In the genomic region with DNA sequence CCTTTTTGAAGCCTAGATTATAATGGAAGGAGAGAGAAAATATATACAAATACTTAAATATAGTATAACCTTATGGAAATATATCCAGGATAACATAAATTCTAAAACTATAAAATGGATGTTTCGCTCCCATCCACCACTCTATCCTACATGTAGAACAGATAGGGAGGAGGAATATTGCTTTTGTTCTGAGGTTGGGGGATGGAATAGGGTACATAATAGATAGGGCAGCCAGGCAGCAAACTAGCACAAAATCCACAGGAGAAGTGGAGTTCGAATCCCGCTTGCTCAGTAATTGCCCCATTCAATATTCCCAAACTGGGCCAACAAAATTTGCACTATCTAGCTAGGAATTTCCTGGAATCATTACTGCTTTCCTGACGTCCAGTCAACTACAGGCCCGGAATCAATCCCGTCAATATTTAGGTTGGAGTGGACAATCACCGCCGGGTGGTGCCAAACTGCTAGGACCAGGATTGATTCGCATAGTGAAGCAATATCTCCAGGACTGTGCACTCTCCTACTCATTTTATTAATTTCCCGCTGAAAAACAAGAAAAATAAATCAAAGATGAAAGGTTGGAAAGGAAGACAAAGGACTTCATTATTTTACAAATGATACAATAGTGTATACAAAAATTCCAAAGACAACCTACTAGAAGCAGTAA, we compare ENCODE assay signal across 12 cellular contexts. TPM values are rescaled to one million over a fixed set of nuclear protein-coding genes. Genes with fewer than 3 reads are reported as not detected.
DNase-seq lines count a peak whose midpoint lies in the region; ATAC-seq and TF ChIP-seq lines count a peak whose summit lies in the region.
"Had no signal": no experiment of that assay in that cellular context is flagged by ENCODE, and none has a peak within 500 bp of the region (broad histone marks: within the 10 kb centered on the region; RNA-seq: fewer than 3 reads in every experiment).

No MANE protein-coding gene starts in this region.

- H3K9me3 Mint-ChIP-seq in progenitor cell of endocrine pancreas (ENCODE audit: low read depth): no peaks in the 10 kb centered on the region
- H3K9me3 Mint-ChIP-seq: stimulated activated naive CD8-positive, alpha-beta T cell treated with anti-CD3 and anti-CD28 coated beads, Interleukin-15, Interleukin-2, amounts not matched to agents 100 ng/mL and 50 ng/mL, for 24 hours had no signal

- ATAC-seq in HG03159 (IDR thresholded peaks at IDR 0.05; ENCODE audit: unreplicated experiment) (no peak), HG02884 (IDR thresholded peaks at IDR 0.05; ENCODE audit: unreplicated experiment) (no peak)

- H3K4me1 ChIP-seq in sigmoid colon: peaks cover 0 to 4% (median 0%) of the 10 kb centered on the region in 4 donors

- TF ChIP-seq CTCF in HFF-Myc (IDR thresholded peaks at IDR 0.05; ENCODE audit: low read depth, low read length, missing control alignments) (peak; percentile 22), RWPE1 (conservative IDR thresholded peaks at IDR 0.05; ENCODE audit: low read depth) (0 out of 2 replicates have a peak, but pooled peaks have one; percentile 16), fibroblast of pulmonary artery (IDR thresholded peaks at IDR 0.05; ENCODE audit: low read length, missing control alignments) (peak; percentile 39), progenitor cell of endocrine pancreas (IDR thresholded peaks at IDR 0.05; ENCODE audit: unreplicated experiment) (peak; percentile 32), sigmoid colon (IDR thresholded peaks at IDR 0.05) (no peak)

- no peak overlapping the region for H3K27ac Mint-ChIP-seq in progenitor cell of endocrine pancreas
- H3K27ac Mint-ChIP-seq: stimulated activated naive CD8-positive, alpha-beta T cell treated with anti-CD3 and anti-CD28 coated beads, Interleukin-15, Interleukin-2, amounts not matched to agents 100 ng/mL and 50 ng/mL, for 24 hours had no signal

- no peaks in the 10 kb centered on the region for H3K9me3 ChIP-seq in sigmoid colon

- intact Hi-C loops in sigmoid colon (cut with DNase I): no loop called here

- CTCF ChIA-PET in RWPE1 (lab: Yijun Ruan, JAX): interaction anchor here (0.6 to 2.3 kb wide), 6 partner anchors 8 to 1664 kb away, joined by 3 to 9 read pairs (median 3); no protein-coding TSS in a partner anchor

- H3K4me3 Mint-ChIP-seq in progenitor cell of endocrine pancreas (ENCODE audit: low read depth): no peak overlapping the region
- H3K4me3 Mint-ChIP-seq: stimulated activated naive CD8-positive, alpha-beta T cell treated with anti-CD3 and anti-CD28 coated beads, Interleukin-15, Interleukin-2, amounts not matched to agents 100 ng/mL and 50 ng/mL, for 24 hours had no signal

- H3K4me1 Mint-ChIP-seq in progenitor cell of endocrine pancreas (ENCODE audit: low read depth): peaks cover 2% of the 10 kb centered on the region

- no peak for DNase-seq in HFF-Myc (ENCODE audit: extremely low read depth, low read depth)
- peak; percentile 55 for DNase-seq in RWPE1 (ENCODE audit: low spot score)
- peak; percentile 45 for DNase-seq in fibroblast of pulmonary artery (ENCODE audit: low read depth)
- no peak for DNase-seq in progenitor cell of endocrine pancreas (ENCODE audit: low spot score, unreplicated experiment)
- no peak for DNase-seq in sigmoid colon
- DNase-seq in nucleus accumbens (lab: John Stamatoyannopoulos, UW): no peak
- DNase-seq: activated T-cell treated with anti-CD3 and anti-CD28 coated beads, Interleukin-2, amount 50 U/mL, for 1 hour; GDM1; NCI-H1092 treated with DMSO at 0.1 percent for 48 hours had no signal

- H3K27me3 ChIP-seq in sigmoid colon: no peaks in the 10 kb centered on the region

- WGBS in sigmoid colon, 2 donors: 40 to 83% methylated on average over 10 of the region's 10 CpGs

- H3K36me3 ChIP-seq in sigmoid colon: no peaks in the 10 kb centered on the region

- no peak for TF ChIP-seq POLR2A in sigmoid colon (IDR thresholded peaks at IDR 0.05)

- no peak for TF ChIP-seq EP300 in sigmoid colon (IDR thresholded peaks at IDR 0.05)

- H3K36me3 Mint-ChIP-seq in progenitor cell of endocrine pancreas (ENCODE audit: insufficient read depth): no peaks in the 10 kb centered on the region

- POLR2A ChIA-PET in RWPE1 (lab: Yijun Ruan, JAX; ENCODE audit: low non-redundant PET): no interaction called here

- H3K27ac ChIP-seq in RWPE1 (no peak overlapping the region), sigmoid colon (no peak overlapping the region)

- no peak overlapping the region for H3K4me3 ChIP-seq in HFF-Myc (replicated peaks; ENCODE audit: low read depth, low read length)
- no peak overlapping the region for H3K4me3 ChIP-seq in fibroblast of pulmonary artery (replicated peaks; ENCODE audit: low read depth, low read length)
- H3K4me3 ChIP-seq in sigmoid colon: no peak overlapping the region

- H3K27me3 Mint-ChIP-seq in progenitor cell of endocrine pancreas: no peaks in the 10 kb centered on the region

RNA-seq across cellular contexts. Expression of a gene that starts 40.4 kb away (rescaled TPM):
- total RNA-seq in progenitor cell of endocrine pancreas (136 and 146 TPM in 2 replicates), sigmoid colon (10 to 100 TPM; 25.5 to 30.0 (median 28.8) TPM)
- polyA plus RNA-seq in sigmoid colon: 10 to 100 TPM; 20.6 to 21.6 (median 21.4) TPM

Comparison
In these comparisons a context has a peak if more than half of its experiments do, and no peak if none do; other contexts are left out.
1. DNase-seq: peak in RWPE1 (single experiment) and fibroblast of pulmonary artery (single experiment); none in HFF-Myc (single experiment), progenitor cell of endocrine pancreas (single experiment), sigmoid colon (single experiment) and nucleus accumbens (0 of 56).
2. CTCF ChIP-seq: peak in HFF-Myc (single experiment), RWPE1 (single experiment), fibroblast of pulmonary artery (single experiment) and progenitor cell of endocrine pancreas (single experiment); none in sigmoid colon (0 of 4).